9 cellular contexts compared by ENCODE assay signal in genomic region chr1:37994886-37995566, GRCh38. TPM values are rescaled to one million over a fixed set of nuclear protein-coding genes. Genes with fewer than 3 reads are reported as not detected.
A peak's percentile ranks its signal among the peaks of the same experiment; 100 is the strongest.
DNase-seq lines count a peak whose midpoint lies in the region; ATAC-seq and TF ChIP-seq lines count a peak whose summit lies in the region.
"Had no signal": no experiment of that assay in that cellular context is flagged by ENCODE, and none has a peak within 500 bp of the region (broad histone marks: within the 10 kb centered on the region; RNA-seq: fewer than 3 reads in every experiment).

No MANE protein-coding gene starts in this region.

- intact Hi-C loops in CD8-positive, alpha-beta T cell (cut with DNase I, micrococcal nuclease): loop anchor here (5.0 kb wide), 2 partner anchors 188 to 523 kb away; partner anchors contain the start of genes C1orf122 (in 1 of the 2), YRDC (in 1 of the 2) and ZC3H12A (in 1 of the 2)
- intact Hi-C loops in head of caudate nucleus (cut with DNase I): no loop called here

- no peaks in the 10 kb centered on the region for H3K79me2 ChIP-seq in neural progenitor cell (ENCODE audit: low read depth)

- H3K4me1 Mint-ChIP-seq in CD8-positive, alpha-beta T cell (ENCODE audit: low read depth): peaks cover 35% of the 10 kb centered on the region
- peaks cover 9 to 25% of the 10 kb centered on the region in 2 donors for H3K4me1 Mint-ChIP-seq in effector memory CD8-positive, alpha-beta T cell (ENCODE audit: low read depth in 2 of 2)
- H3K4me1 Mint-ChIP-seq in neural progenitor cell: peaks cover 21% of the 10 kb centered on the region

- no peak overlapping the region for H3K4me2 ChIP-seq in neural progenitor cell

- no peaks in the 10 kb centered on the region for H3K27me3 Mint-ChIP-seq in CD8-positive, alpha-beta T cell (ENCODE audit: low read depth)
- H3K27me3 Mint-ChIP-seq in effector memory CD8-positive, alpha-beta T cell: no peaks in the 10 kb centered on the region
- H3K27me3 Mint-ChIP-seq in neural progenitor cell (ENCODE audit: insufficient read depth, low read depth): peaks cover 5% of the 10 kb centered on the region

- no peak for TF ChIP-seq CTCF in CD8-positive, alpha-beta T cell (IDR thresholded peaks at IDR 0.05)
- no peak for TF ChIP-seq CTCF in neural progenitor cell (IDR thresholded peaks at IDR 0.05)

- no peaks in the 10 kb centered on the region for H3K27me3 ChIP-seq in CD8-positive, alpha-beta T cell (ENCODE audit: insufficient read depth, low read length)
- H3K27me3 ChIP-seq in neural progenitor cell: no peaks in the 10 kb centered on the region

- peak overlapping the region; percentile 38 for H3K4me3 ChIP-seq in CD8-positive, alpha-beta T cell (ENCODE audit: low read depth, low read length)
- H3K4me3 ChIP-seq in neural progenitor cell: no peak overlapping the region

- no peaks in the 10 kb centered on the region for H3K36me3 ChIP-seq in CD8-positive, alpha-beta T cell (ENCODE audit: insufficient read depth, low read length)
- no peaks in the 10 kb centered on the region for H3K36me3 ChIP-seq in neural progenitor cell

- H3K4me3 Mint-ChIP-seq in CD8-positive, alpha-beta T cell: peak overlapping the region; percentile 82
- peak overlapping the region in 1 of 2 donors; percentile 58 for H3K4me3 Mint-ChIP-seq in effector memory CD8-positive, alpha-beta T cell
- peak overlapping the region; percentile 9 for H3K4me3 Mint-ChIP-seq in neural progenitor cell

- ATAC-seq in CD8-positive, alpha-beta T cell: peak; percentile 21
- no peak for ATAC-seq in effector memory CD8-positive, alpha-beta T cell (replicated peaks)
- ATAC-seq in HG03045 (IDR thresholded peaks at IDR 0.05; ENCODE audit: unreplicated experiment): no peak

- H3K36me3 Mint-ChIP-seq in CD8-positive, alpha-beta T cell: peaks cover 13% of the 10 kb centered on the region
- H3K36me3 Mint-ChIP-seq in effector memory CD8-positive, alpha-beta T cell (ENCODE audit: insufficient read depth): peaks cover 5% of the 10 kb centered on the region
- peaks cover 16% of the 10 kb centered on the region for H3K36me3 Mint-ChIP-seq in neural progenitor cell

- H2AFZ ChIP-seq in neural progenitor cell (replicated peaks): no peak overlapping the region

- POLR2A ChIA-PET in CD8-positive, alpha-beta T cell (lab: Charles Lee): interaction anchor here (1.0 to 2.2 kb wide), 4 partner anchors 14 to 26 kb away, joined by 3 to 5 read pairs (median 4); no protein-coding TSS in a partner anchor

- CTCF ChIA-PET in CD8-positive, alpha-beta T cell (lab: Charles Lee): interaction anchor here (2.1 to 3.3 kb wide), 2 partner anchors 14 to 24 kb away, joined by 7 to 13 read pairs; no protein-coding TSS in a partner anchor

- H3K9me3 ChIP-seq in CD8-positive, alpha-beta T cell (ENCODE audit: low read length): no peaks in the 10 kb centered on the region
- no peaks in the 10 kb centered on the region for H3K9me3 ChIP-seq in neural progenitor cell (ENCODE audit: low read depth)

- peak in 2 of 7 experiments; percentile 27 to 62 for DNase-seq in CD8-positive, alpha-beta T cell
- peak; percentile 43 for DNase-seq in NOMO-1 treated with dmso at 0.1 percent for 144 hours (lab: John Stamatoyannopoulos, UW; ENCODE audit: unreplicated experiment)
- DNase-seq in effector memory CD8-positive, alpha-beta T cell: no peak
- DNase-seq in neural progenitor cell (ENCODE audit: low spot score): no peak
- DNase-seq in NCI-H226: no peak
- no peak for DNase-seq in NCI-H1436 (lab: John Stamatoyannopoulos, UW)
- DNase-seq in head of caudate nucleus: no peak
- DNase-seq: NCI-H1417 had no signal

- peak overlapping the region; percentile 7 for H3K27ac ChIP-seq in CD8-positive, alpha-beta T cell (ENCODE audit: low read depth, low read length)
- no peak overlapping the region for H3K27ac ChIP-seq in neural progenitor cell

- no peaks in the 10 kb centered on the region for H4K20me1 ChIP-seq in neural progenitor cell (ENCODE audit: low read depth)

- H3K27ac Mint-ChIP-seq in CD8-positive, alpha-beta T cell: peak overlapping the region; percentile 92
- peak overlapping the region; percentile 3 to 7 for H3K27ac Mint-ChIP-seq in effector memory CD8-positive, alpha-beta T cell
- H3K27ac Mint-ChIP-seq in neural progenitor cell: peak overlapping the region; percentile 9

- peaks cover 26% of the 10 kb centered on the region for H3K4me1 ChIP-seq in CD8-positive, alpha-beta T cell (ENCODE audit: insufficient read depth, low read length)
- H3K4me1 ChIP-seq in neural progenitor cell: peaks cover 6% of the 10 kb centered on the region

- H3K9me3 Mint-ChIP-seq in CD8-positive, alpha-beta T cell: no peaks in the 10 kb centered on the region
- no peaks in the 10 kb centered on the region for H3K9me3 Mint-ChIP-seq in effector memory CD8-positive, alpha-beta T cell
- no peaks in the 10 kb centered on the region for H3K9me3 Mint-ChIP-seq in neural progenitor cell

- H3F3A ChIP-seq in neural progenitor cell (ENCODE audit: low read depth): peaks cover 10% of the 10 kb centered on the region

- no peak overlapping the region for H3K9ac ChIP-seq in neural progenitor cell

RNA-seq across cellular contexts. Expression of gene SF3A3, which starts 5.2 kb away (rescaled TPM):
- total RNA-seq in CD8-positive, alpha-beta T cell: 10 to 100 TPM; 41.7 to 42.6 TPM
- total RNA-seq in neural progenitor cell (ENCODE audit: low replicate concordance): 120 and 172 TPM in 2 replicates

RNA-seq across cellular contexts. Expression of gene FHL3, which starts 10.3 kb away (rescaled TPM):
- total RNA-seq in CD8-positive, alpha-beta T cell: 1 to 10 TPM; 5.6 to 5.9 TPM
- total RNA-seq in neural progenitor cell (ENCODE audit: low replicate concordance): 8.1 and 21.5 TPM in 2 replicates

RNA-seq across cellular contexts. Expression of gene UTP11, which starts 17.5 kb away (rescaled TPM):
- total RNA-seq in CD8-positive, alpha-beta T cell: 10 to 100 TPM; 12.8 to 14.0 TPM
- 52.4 and 86.0 TPM in 2 replicates for total RNA-seq in neural progenitor cell (ENCODE audit: low replicate concordance)

RNA-seq across cellular contexts. Expression of gene INPP5B, which starts 48.2 kb away (rescaled TPM):
- 10 to 100 TPM; 11.2 to 12.7 TPM for total RNA-seq in CD8-positive, alpha-beta T cell
- 22.0 and 27.2 TPM in 2 replicates for total RNA-seq in neural progenitor cell (ENCODE audit: low replicate concordance)

RNA-seq across cellular contexts. Expression of gene POU3F1, which starts 51.6 kb away (rescaled TPM):
- total RNA-seq in CD8-positive, alpha-beta T cell: 1 to 10 TPM; 1.0 to 1.1 TPM
- total RNA-seq in neural progenitor cell (ENCODE audit: low replicate concordance): 16.5 and 44.6 TPM in 2 replicates

Comparison
In these comparisons a context has a peak if more than half of its experiments do, and no peak if none do; other contexts are left out.
1. H3K27ac Mint-ChIP-seq: peak in every context shown above with its lines; median percentile 92 in CD8-positive, alpha-beta T cell; 9 in neural progenitor cell; 5 in effector memory CD8-positive, alpha-beta T cell.